Comparison of ENCODE assay signal across 2 cellular contexts in the genomic region with DNA sequence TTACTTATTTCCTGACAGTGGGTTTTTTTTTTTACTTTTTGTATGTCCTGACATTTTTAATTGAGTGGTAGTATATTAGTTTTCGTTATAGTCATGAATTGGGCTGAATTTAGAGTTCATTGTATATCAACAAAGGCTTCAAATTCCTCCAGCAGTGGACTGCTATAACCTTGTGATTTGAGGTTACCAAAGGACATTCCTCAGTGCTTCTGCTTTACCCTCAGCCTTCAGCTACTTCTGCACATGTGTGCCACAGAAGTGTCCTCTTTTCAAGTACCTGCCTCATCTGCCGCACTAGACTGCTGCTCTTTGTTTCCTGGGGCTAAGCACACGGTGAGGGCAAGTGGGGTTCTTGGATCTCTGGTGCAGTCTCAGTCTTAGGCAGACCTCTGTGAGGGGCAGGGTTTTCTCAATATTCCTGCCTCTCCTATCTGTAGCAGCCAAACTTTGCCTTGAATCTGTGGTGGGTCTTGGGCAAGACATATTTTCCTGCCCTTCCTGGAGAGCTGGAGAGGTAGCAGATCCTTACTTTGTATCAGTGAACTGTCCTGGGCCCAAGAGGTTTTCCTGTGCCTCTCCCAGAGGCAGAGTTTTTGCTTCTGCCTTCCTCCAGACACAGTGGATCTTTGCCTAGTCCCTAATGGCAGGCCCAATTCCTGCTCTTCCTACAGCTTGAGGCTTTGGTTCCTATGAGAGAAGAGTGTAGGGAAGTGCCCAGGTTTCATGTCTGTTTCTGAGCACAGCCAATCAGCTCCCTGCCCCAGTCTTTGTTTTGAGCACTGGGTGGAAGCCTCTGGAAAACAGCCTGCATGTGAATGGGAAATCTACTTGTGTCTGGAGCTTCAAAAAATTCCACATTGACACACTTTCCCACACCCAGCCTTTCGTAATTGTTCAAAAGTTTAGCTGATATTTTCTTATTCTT.
TF ChIP-seq lines count a peak whose summit lies in the region.

No MANE protein-coding gene starts in this region.

TF ChIP-seq in GM23338, 12 proteins besides CTCF, POLR2A, EP300 and RAD21 (continues in another document):
- no peak for TF ChIP-seq ZNF462 (CRISPR knock-in tag; IDR thresholded peaks at IDR 0.05)
- no peak for TF ChIP-seq NANOG (IDR thresholded peaks at IDR 0.05; ENCODE audit: borderline replicate concordance)
- TF ChIP-seq, protein P1, sequence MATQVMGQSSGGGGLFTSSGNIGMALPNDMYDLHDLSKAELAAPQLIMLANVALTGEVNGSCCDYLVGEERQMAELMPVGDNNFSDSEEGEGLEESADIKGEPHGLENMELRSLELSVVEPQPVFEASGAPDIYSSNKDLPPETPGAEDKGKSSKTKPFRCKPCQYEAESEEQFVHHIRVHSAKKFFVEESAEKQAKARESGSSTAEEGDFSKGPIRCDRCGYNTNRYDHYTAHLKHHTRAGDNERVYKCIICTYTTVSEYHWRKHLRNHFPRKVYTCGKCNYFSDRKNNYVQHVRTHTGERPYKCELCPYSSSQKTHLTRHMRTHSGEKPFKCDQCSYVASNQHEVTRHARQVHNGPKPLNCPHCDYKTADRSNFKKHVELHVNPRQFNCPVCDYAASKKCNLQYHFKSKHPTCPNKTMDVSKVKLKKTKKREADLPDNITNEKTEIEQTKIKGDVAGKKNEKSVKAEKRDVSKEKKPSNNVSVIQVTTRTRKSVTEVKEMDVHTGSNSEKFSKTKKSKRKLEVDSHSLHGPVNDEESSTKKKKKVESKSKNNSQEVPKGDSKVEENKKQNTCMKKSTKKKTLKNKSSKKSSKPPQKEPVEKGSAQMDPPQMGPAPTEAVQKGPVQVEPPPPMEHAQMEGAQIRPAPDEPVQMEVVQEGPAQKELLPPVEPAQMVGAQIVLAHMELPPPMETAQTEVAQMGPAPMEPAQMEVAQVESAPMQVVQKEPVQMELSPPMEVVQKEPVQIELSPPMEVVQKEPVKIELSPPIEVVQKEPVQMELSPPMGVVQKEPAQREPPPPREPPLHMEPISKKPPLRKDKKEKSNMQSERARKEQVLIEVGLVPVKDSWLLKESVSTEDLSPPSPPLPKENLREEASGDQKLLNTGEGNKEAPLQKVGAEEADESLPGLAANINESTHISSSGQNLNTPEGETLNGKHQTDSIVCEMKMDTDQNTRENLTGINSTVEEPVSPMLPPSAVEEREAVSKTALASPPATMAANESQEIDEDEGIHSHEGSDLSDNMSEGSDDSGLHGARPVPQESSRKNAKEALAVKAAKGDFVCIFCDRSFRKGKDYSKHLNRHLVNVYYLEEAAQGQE (IDR thresholded peaks at IDR 0.05; ENCODE audit: unreplicated experiment): no peak
- TF ChIP-seq, protein P2, sequence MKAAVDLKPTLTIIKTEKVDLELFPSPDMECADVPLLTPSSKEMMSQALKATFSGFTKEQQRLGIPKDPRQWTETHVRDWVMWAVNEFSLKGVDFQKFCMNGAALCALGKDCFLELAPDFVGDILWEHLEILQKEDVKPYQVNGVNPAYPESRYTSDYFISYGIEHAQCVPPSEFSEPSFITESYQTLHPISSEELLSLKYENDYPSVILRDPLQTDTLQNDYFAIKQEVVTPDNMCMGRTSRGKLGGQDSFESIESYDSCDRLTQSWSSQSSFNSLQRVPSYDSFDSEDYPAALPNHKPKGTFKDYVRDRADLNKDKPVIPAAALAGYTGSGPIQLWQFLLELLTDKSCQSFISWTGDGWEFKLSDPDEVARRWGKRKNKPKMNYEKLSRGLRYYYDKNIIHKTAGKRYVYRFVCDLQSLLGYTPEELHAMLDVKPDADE (IDR thresholded peaks at IDR 0.05): no peak
- TF ChIP-seq EZH2phosphoT487 (IDR thresholded peaks at IDR 0.05; ENCODE audit: unreplicated experiment): no peak
- TF ChIP-seq ZNF331 (CRISPR knock-in tag; IDR thresholded peaks at IDR 0.05; ENCODE audit: low read depth): no peak

TF ChIP-seq in H1, 55 proteins besides CTCF, POLR2A, EP300 and RAD21:
- TF ChIP-seq SUZ12 (IDR thresholded peaks at IDR 0.05; ENCODE audit: low read length) (no peak), POLR2AphosphoS5 (IDR thresholded peaks at IDR 0.05; ENCODE audit: low read depth, low read length) (no peak), MAX (IDR thresholded peaks at IDR 0.05) (no peak)
